ENCODE assay signal across 34 cellular contexts in the genomic region with DNA sequence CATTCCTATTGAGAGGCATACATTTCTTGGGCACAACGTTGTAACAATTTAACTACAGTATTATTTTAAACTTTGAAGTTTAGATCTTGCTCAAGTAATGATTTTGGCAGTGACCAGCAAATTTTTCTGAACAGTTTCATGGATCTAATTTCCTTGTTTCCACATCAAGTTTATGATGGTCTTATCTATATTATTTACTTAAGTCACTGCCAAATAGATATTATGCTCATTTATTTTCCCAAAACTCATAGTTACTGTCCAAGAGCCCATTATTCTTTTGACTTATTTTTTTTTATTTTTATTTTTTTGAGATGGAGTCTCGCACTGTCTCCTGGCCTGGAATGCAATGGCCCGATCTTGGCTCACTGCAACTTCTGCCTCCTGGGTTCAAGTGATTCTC.
"Had no signal": no experiment of that assay in that cellular context is flagged by ENCODE, and none has a peak within 500 bp of the region (broad histone marks: within the 10 kb centered on the region; RNA-seq: fewer than 3 reads in every experiment).

No MANE protein-coding gene starts in this region.

- H3K9me3 ChIP-seq: MG63 had no signal

- H3K36me3 ChIP-seq: MG63 had no signal

- DNase-seq: Karpas-422, Kasumi-1, KG1, MG63, MM.1S, MV-4-11, NCI-H1048, NCI-H1092, NCI-H1092 treated with DMSO at 0.1 percent for 48 hours, NCI-H1105, NCI-H1417, NCI-H1417 treated with DMSO at 0.1 percent for 48 hours, NCI-H1436, NCI-H1436 treated with DMSO at 0.1 percent for 48 hours, NCI-H146, NCI-H1694, NCI-H1694 treated with DMSO at 0.1 percent for 48 hours, NCI-H187, NCI-H187 treated with DMSO at 0.1 percent for 48 hours, NCI-H1930, NCI-H2029, NCI-H2029 treated with DMSO at 0.1 percent for 48 hours, NCI-H2081, NCI-H2081 treated with DMSO at 0.1 percent for 48 hours, NCI-H2107, NCI-H2171, NCI-H2171 treated with DMSO at 0.1 percent for 48 hours, NCI-H2227 treated with DMSO at 0.1 percent for 48 hours, NCI-H226, NCI-H345, NCI-H446, NCI-H446 treated with DMSO at 0.1 percent for 48 hours, NCI-H510A had no signal

- H3K27me3 ChIP-seq: MG63 had no signal

- H3K27ac ChIP-seq: KMS-11 had no signal

- H3K4me3 ChIP-seq: MG63 had no signal
